Comparison of ENCODE assay signal across 1 cellular context in genomic region chr6:96837138-96837971, GRCh38.
TF ChIP-seq lines count a peak whose summit lies in the region.

Gene GPR63, minus strand, starts transcription at chr6:96837477. Its CDS starts 37,746 bp downstream, at chr6:96799731.

TF ChIP-seq in HEK293, 187 proteins besides CTCF, POLR2A, EP300 and RAD21 (continued from another document):
- TF ChIP-seq ZBTB49 (tag by site-specific recombination; IDR thresholded peaks at IDR 0.05; ENCODE audit: low read depth) (no peak), GLIS1 (tag by site-specific recombination; IDR thresholded peaks at IDR 0.05) (no peak), ZBTB1 (tag by site-specific recombination; IDR thresholded peaks at IDR 0.05) (no peak), ZNF701 (tag by site-specific recombination; IDR thresholded peaks at IDR 0.05) (no peak), ZSCAN5A (tag by site-specific recombination; IDR thresholded peaks at IDR 0.05) (no peak), ZXDB (tag by site-specific recombination; IDR thresholded peaks at IDR 0.05) (peak; percentile 69), ZNF266 (tag by site-specific recombination; IDR thresholded peaks at IDR 0.05; ENCODE audit: low read depth) (no peak), ZNF660 (tag by site-specific recombination; IDR thresholded peaks at IDR 0.05) (peak; percentile 52), ZBTB6 (tag by site-specific recombination; IDR thresholded peaks at IDR 0.05) (no peak), ZNF76 (tag by site-specific recombination; IDR thresholded peaks at IDR 0.05; ENCODE audit: borderline replicate concordance, low read depth) (peak; percentile 26; the same call in 1 of the 2 replicates), ZFP69B (tag by site-specific recombination; IDR thresholded peaks at IDR 0.05) (no peak; the same call in 1 of the 2 replicates), ZBTB7A (tag by site-specific recombination; IDR thresholded peaks at IDR 0.05; ENCODE audit: low read depth) (no peak), HOXC10 (CRISPR knock-in tag; IDR thresholded peaks at IDR 0.05) (no peak), ZNF433 (tag by site-specific recombination; IDR thresholded peaks at IDR 0.05; ENCODE audit: low read depth) (no peak), SP7 (tag by site-specific recombination; IDR thresholded peaks at IDR 0.05) (peak; percentile 49; the same call in 1 of the 2 replicates), ZNF521 (tag by site-specific recombination; IDR thresholded peaks at IDR 0.05) (no peak), ZNF148 (tag by site-specific recombination; IDR thresholded peaks at IDR 0.05; ENCODE audit: borderline replicate concordance) (no peak), GLI4 (tag by site-specific recombination; IDR thresholded peaks at IDR 0.05) (no peak), YY2 (tag by site-specific recombination; IDR thresholded peaks at IDR 0.05) (no peak), SP3 (tag by site-specific recombination; IDR thresholded peaks at IDR 0.05) (peak; percentile 89), ZNF664 (tag by site-specific recombination; IDR thresholded peaks at IDR 0.05) (no peak), ZNF555 (tag by site-specific recombination; conservative IDR thresholded peaks at IDR 0.05) (no peak), ZNF335 (tag by site-specific recombination; conservative IDR thresholded peaks at IDR 0.05) (peak; percentile 81), ZNF426 (tag by site-specific recombination; IDR thresholded peaks at IDR 0.05) (no peak), TSHZ1 (tag by site-specific recombination; IDR thresholded peaks at IDR 0.05; ENCODE audit: borderline replicate concordance) (no peak), ZNF704 (tag by site-specific recombination; IDR thresholded peaks at IDR 0.05) (no peak), RBAK (tag by site-specific recombination; IDR thresholded peaks at IDR 0.05) (no peak), ZNF670 (tag by site-specific recombination; IDR thresholded peaks at IDR 0.05; ENCODE audit: low read depth) (no peak), ZBTB21 (tag by site-specific recombination; IDR thresholded peaks at IDR 0.05) (no peak), SCRT2 (tag by site-specific recombination; IDR thresholded peaks at IDR 0.05) (no peak), ZNF645 (tag by site-specific recombination; IDR thresholded peaks at IDR 0.05) (no peak), PRDM2 (tag by site-specific recombination; IDR thresholded peaks at IDR 0.05; ENCODE audit: borderline replicate concordance) (no peak), ZNF114 (tag by site-specific recombination; IDR thresholded peaks at IDR 0.05) (no peak)
